Comparison of ENCODE assay signal across 1 cellular context in the genomic region with DNA sequence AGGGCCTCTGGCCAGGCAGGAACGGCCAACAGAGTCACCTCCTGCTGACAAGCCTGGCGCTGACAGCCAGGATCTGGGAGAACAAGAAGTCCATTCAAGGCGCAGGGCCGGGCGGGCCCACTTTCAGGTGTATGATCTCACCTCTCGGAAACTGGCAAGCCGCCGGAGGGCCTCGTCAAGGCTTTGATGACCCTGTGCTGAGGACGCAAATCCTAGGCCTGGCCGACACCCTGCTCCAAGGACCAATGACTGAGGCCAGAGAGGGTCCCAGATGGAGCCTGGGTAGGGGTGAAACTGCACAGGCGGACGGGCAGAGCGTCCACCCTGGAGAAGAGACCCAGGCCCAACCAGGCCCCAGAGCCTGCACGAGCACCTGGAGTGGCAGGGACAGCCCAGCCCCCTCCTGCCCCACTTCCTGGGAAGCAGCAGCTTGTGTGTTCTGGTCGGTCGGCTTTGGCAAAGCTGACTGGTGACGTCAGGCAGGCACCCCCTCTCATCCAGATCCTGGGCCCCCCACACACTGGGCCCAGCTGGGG.
TF ChIP-seq lines count a peak whose summit lies in the region.

No MANE protein-coding gene starts in this region.

TF ChIP-seq in SK-N-SH treated with all-trans-retinoic acid at 6 μM for 48 hours, 23 proteins besides CTCF, POLR2A, EP300 and RAD21 (continued from another document):
- TF ChIP-seq, protein P1, sequence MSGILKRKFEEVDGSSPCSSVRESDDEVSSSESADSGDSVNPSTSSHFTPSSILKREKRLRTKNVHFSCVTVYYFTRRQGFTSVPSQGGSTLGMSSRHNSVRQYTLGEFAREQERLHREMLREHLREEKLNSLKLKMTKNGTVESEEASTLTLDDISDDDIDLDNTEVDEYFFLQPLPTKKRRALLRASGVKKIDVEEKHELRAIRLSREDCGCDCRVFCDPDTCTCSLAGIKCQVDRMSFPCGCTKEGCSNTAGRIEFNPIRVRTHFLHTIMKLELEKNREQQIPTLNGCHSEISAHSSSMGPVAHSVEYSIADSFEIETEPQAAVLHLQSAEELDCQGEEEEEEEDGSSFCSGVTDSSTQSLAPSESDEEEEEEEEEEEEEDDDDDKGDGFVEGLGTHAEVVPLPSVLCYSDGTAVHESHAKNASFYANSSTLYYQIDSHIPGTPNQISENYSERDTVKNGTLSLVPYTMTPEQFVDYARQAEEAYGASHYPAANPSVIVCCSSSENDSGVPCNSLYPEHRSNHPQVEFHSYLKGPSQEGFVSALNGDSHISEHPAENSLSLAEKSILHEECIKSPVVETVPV (CRISPR knock-in tag; IDR thresholded peaks at IDR 0.05), result no peak
- TF ChIP-seq SNAI2 (CRISPR knock-in tag; IDR thresholded peaks at IDR 0.05), result no peak
- no peak for TF ChIP-seq ZNF70 (CRISPR knock-in tag; IDR thresholded peaks at IDR 0.05)
- TF ChIP-seq BACH2 (CRISPR knock-in tag; IDR thresholded peaks at IDR 0.05; ENCODE audit: borderline replicate concordance), result no peak
- TF ChIP-seq ZFP30 (CRISPR knock-in tag; IDR thresholded peaks at IDR 0.05), result no peak
- no peak for TF ChIP-seq ZFP3 (CRISPR knock-in tag; IDR thresholded peaks at IDR 0.05)
- no peak for TF ChIP-seq ARNTL (CRISPR knock-in tag; IDR thresholded peaks at IDR 0.05; ENCODE audit: borderline replicate concordance, low read depth)
- no peak for TF ChIP-seq ZNF565 (CRISPR knock-in tag; conservative IDR thresholded peaks at IDR 0.05; ENCODE audit: low read depth)
- TF ChIP-seq TOX (CRISPR knock-in tag; IDR thresholded peaks at IDR 0.05; ENCODE audit: borderline replicate concordance), result no peak
- TF ChIP-seq, protein P2, sequence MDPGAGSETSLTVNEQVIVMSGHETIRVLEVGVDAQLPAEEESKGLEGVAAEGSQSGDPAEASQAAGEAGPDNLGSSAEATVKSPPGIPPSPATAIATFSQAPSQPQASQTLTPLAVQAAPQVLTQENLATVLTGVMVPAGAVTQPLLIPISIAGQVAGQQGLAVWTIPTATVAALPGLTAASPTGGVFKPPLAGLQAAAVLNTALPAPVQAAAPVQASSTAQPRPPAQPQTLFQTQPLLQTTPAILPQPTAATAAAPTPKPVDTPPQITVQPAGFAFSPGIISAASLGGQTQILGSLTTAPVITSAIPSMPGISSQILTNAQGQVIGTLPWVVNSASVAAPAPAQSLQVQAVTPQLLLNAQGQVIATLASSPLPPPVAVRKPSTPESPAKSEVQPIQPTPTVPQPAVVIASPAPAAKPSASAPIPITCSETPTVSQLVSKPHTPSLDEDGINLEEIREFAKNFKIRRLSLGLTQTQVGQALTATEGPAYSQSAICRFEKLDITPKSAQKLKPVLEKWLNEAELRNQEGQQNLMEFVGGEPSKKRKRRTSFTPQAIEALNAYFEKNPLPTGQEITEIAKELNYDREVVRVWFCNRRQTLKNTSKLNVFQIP (CRISPR knock-in tag; IDR thresholded peaks at IDR 0.05; ENCODE audit: borderline replicate concordance, low read depth), result no peak
- TF ChIP-seq, protein P3, sequence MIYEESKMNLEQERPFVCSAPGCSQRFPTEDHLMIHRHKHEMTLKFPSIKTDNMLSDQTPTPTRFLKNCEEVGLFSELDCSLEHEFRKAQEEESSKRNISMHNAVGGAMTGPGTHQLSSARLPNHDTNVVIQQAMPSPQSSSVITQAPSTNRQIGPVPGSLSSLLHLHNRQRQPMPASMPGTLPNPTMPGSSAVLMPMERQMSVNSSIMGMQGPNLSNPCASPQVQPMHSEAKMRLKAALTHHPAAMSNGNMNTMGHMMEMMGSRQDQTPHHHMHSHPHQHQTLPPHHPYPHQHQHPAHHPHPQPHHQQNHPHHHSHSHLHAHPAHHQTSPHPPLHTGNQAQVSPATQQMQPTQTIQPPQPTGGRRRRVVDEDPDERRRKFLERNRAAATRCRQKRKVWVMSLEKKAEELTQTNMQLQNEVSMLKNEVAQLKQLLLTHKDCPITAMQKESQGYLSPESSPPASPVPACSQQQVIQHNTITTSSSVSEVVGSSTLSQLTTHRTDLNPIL (CRISPR knock-in tag; IDR thresholded peaks at IDR 0.05; ENCODE audit: low read depth), result no peak
TF ChIP-seq in SK-N-SH treated with all-trans-retinoic acid at 6 μM for 48 hours: peak in this region for 0.
